In genomic region chr4:145186719-145187118, GRCh38 we compare ENCODE assay signal across 13 cellular contexts. TPM values are rescaled to one million over a fixed set of nuclear protein-coding genes. Genes with fewer than 3 reads are reported as not detected.
DNase-seq lines count a peak whose midpoint lies in the region; ATAC-seq and TF ChIP-seq lines count a peak whose summit lies in the region.
"Had no signal": no experiment of that assay in that cellular context is flagged by ENCODE, and none has a peak within 500 bp of the region (broad histone marks: within the 10 kb centered on the region; RNA-seq: fewer than 3 reads in every experiment).

No MANE protein-coding gene starts in this region.

- H3K79me2 ChIP-seq in GM23338 (replicated peaks; ENCODE audit: insufficient read depth): no peaks in the 10 kb centered on the region

- ATAC-seq in GM18907 (IDR thresholded peaks at IDR 0.05; ENCODE audit: unreplicated experiment) (peak; percentile 92), GM23338 (no peak), HG03378 (IDR thresholded peaks at IDR 0.05; ENCODE audit: unreplicated experiment) (peak; percentile 95), left lung (peak; percentile 25)

- no peaks in the 10 kb centered on the region for H3K36me3 Mint-ChIP-seq in GM23338 (ENCODE audit: low read depth)
- H3K36me3 Mint-ChIP-seq in CD8-positive, alpha-beta memory T cell: no peaks in the 10 kb centered on the region

- TF ChIP-seq POLR2A in stomach (IDR thresholded peaks at IDR 0.05): no peak

- CTCF ChIA-PET in CD8-positive, alpha-beta memory T cell (lab: Charles Lee): no interaction called here

- no peaks in the 10 kb centered on the region for H3K36me3 ChIP-seq in GM23338 (ENCODE audit: insufficient read depth)
- H3K36me3 ChIP-seq in left lung: no peaks in the 10 kb centered on the region
- no peaks in the 10 kb centered on the region for H3K36me3 ChIP-seq in stomach
- H3K36me3 ChIP-seq in CD8-positive, alpha-beta memory T cell (ENCODE audit: insufficient read depth, low read length): no peaks in the 10 kb centered on the region

- no peaks in the 10 kb centered on the region for H3K27me3 ChIP-seq in GM23338 (ENCODE audit: insufficient read depth)
- no peaks in the 10 kb centered on the region for H3K27me3 ChIP-seq in left lung
- H3K27me3 ChIP-seq in stomach: no peaks in the 10 kb centered on the region
- no peaks in the 10 kb centered on the region for H3K27me3 ChIP-seq in CD8-positive, alpha-beta memory T cell (ENCODE audit: insufficient read depth, low read length, poor library complexity, severe bottlenecking)

- no peaks in the 10 kb centered on the region for H3K4me1 ChIP-seq in GM23338 (ENCODE audit: insufficient read depth)
- H3K4me1 ChIP-seq in left lung: no peaks in the 10 kb centered on the region
- no peaks in the 10 kb centered on the region for H3K4me1 ChIP-seq in stomach
- no peaks in the 10 kb centered on the region for H3K4me1 ChIP-seq in CD8-positive, alpha-beta memory T cell (ENCODE audit: insufficient read depth, low read length)

- H3K9me3 ChIP-seq in left lung (no peaks in the 10 kb centered on the region), stomach (no peaks in the 10 kb centered on the region)
- H3K9me3 ChIP-seq in CD8-positive, alpha-beta memory T cell (ENCODE audit: low read length): no peaks in the 10 kb centered on the region

- DNase-seq in GM23338 (ENCODE audit: low spot score) (no peak), left lung (no peak), stomach (no peak), DMS53 (lab: John Stamatoyannopoulos, UW) (no peak), hypothalamus (lab: John Stamatoyannopoulos, UW) (no peak)
- DNase-seq in CD8-positive, alpha-beta memory T cell: no peak
- DNase-seq: activated CD4-positive, alpha-beta T cell treated with anti-CD3 and anti-CD28 coated beads, Interleukin-2, amount 50 U/mL, for 4 hours; Calu3; H7; NCI-H1092 had no signal

- H3K4me3 ChIP-seq in GM23338: no peak overlapping the region
- H3K4me3 ChIP-seq in left lung: no peak overlapping the region
- H3K4me3 ChIP-seq in stomach: no peak overlapping the region
- no peak overlapping the region for H3K4me3 ChIP-seq in CD8-positive, alpha-beta memory T cell (ENCODE audit: low read length)

- H4K20me1 ChIP-seq in GM23338 (replicated peaks; ENCODE audit: insufficient read depth): no peaks in the 10 kb centered on the region

- no peaks in the 10 kb centered on the region for H3K9me2 ChIP-seq in GM23338 (ENCODE audit: insufficient read depth)

- no peak overlapping the region for H3K4me3 Mint-ChIP-seq in GM23338
- peak overlapping the region in 1 of 7 donors; percentile 4 for H3K4me3 Mint-ChIP-seq in CD8-positive, alpha-beta memory T cell

- no peak overlapping the region for H3K4me2 ChIP-seq in GM23338

- H3F3A ChIP-seq in GM23338 (replicated peaks; ENCODE audit: low read depth): no peaks in the 10 kb centered on the region

- H3K4me1 Mint-ChIP-seq in GM23338: no peaks in the 10 kb centered on the region
- H3K4me1 Mint-ChIP-seq in CD8-positive, alpha-beta memory T cell: peaks cover 0 to 5% (median 3%) of the 10 kb centered on the region in 3 donors

- WGBS in stomach, 5 donors: 73 to 88% (median 76%) methylated on average over 3 of the region's 3 CpGs

- H3K27ac ChIP-seq in GM23338 (ENCODE audit: low read depth): no peak overlapping the region
- no peak overlapping the region for H3K27ac ChIP-seq in left lung
- H3K27ac ChIP-seq in stomach: no peak overlapping the region
- H3K27ac ChIP-seq in CD8-positive, alpha-beta memory T cell (ENCODE audit: low read depth, low read length): no peak overlapping the region
- H3K27ac ChIP-seq: epithelial cell of prostate had no signal

- peak overlapping the region; percentile 28; the same call in 1 of the 2 replicates for H2AFZ ChIP-seq in GM23338

- intact Hi-C loops in left lung (cut with DNase I): no loop called here
- intact Hi-C loops in stomach (cut with DNase I; ENCODE audit: low total_unique reads): no loop called here

- no peak overlapping the region for H3K27ac Mint-ChIP-seq in GM23338
- H3K27ac Mint-ChIP-seq in CD8-positive, alpha-beta memory T cell: no peak overlapping the region

- TF ChIP-seq EP300 in stomach (IDR thresholded peaks at IDR 0.05): no peak

- peaks cover 5% of the 10 kb centered on the region for H3K27me3 Mint-ChIP-seq in GM23338 (ENCODE audit: insufficient read depth, low read depth, poor library complexity)
- no peaks in the 10 kb centered on the region for H3K27me3 Mint-ChIP-seq in CD8-positive, alpha-beta memory T cell

- TF ChIP-seq CTCF in GM23338 (conservative IDR thresholded peaks at IDR 0.05; ENCODE audit: low read depth in 2 of 2) (no peak), left lung (IDR thresholded peaks at IDR 0.05) (no peak), stomach (IDR thresholded peaks at IDR 0.05) (no peak)

- POLR2A ChIA-PET in CD8-positive, alpha-beta memory T cell (lab: Charles Lee): no interaction called here

- no peaks in the 10 kb centered on the region for H3K9me3 Mint-ChIP-seq in GM23338
- H3K9me3 Mint-ChIP-seq in CD8-positive, alpha-beta memory T cell: no peaks in the 10 kb centered on the region

TF ChIP-seq in GM23338, 12 proteins besides CTCF, POLR2A, EP300 and RAD21 (continues in another document):
- TF ChIP-seq EZH2phosphoT487 (IDR thresholded peaks at IDR 0.05; ENCODE audit: unreplicated experiment): no peak
- no peak for TF ChIP-seq EZH2 (IDR thresholded peaks at IDR 0.05; ENCODE audit: low read depth, unreplicated experiment)
- no peak for TF ChIP-seq ETS1 (IDR thresholded peaks at IDR 0.05)
- TF ChIP-seq POLR2AphosphoS5 (IDR thresholded peaks at IDR 0.05; ENCODE audit: low read depth): no peak
- TF ChIP-seq REST (IDR thresholded peaks at IDR 0.05; ENCODE audit: unreplicated experiment): no peak
- no peak for TF ChIP-seq NANOG (IDR thresholded peaks at IDR 0.05; ENCODE audit: borderline replicate concordance)
- no peak for TF ChIP-seq CREB1 (CRISPR knock-in tag; IDR thresholded peaks at IDR 0.05; ENCODE audit: low read depth)
- TF ChIP-seq STAT1 (IDR thresholded peaks at IDR 0.05; ENCODE audit: unreplicated experiment): no peak
- no peak for TF ChIP-seq JUNB (IDR thresholded peaks at IDR 0.05; ENCODE audit: unreplicated experiment)

RNA-seq across cellular contexts. Expression of gene OTUD4, which starts 6.3 kb away (rescaled TPM):
- 42.2 and 53.2 TPM in 2 replicates for total RNA-seq in GM23338 (2014; rRNA removed; shearing (Covaris generic))
- polyA plus RNA-seq in GM23338 (2016; fragmentation: Nextera tagmentation; extraction: Ambion mirVana) (15.5 and 17.9 TPM in 2 replicates), stomach (1 to 10 TPM; 5.2 to 7.3 (median 5.2) TPM)
- total RNA-seq in left lung (10 to 100 TPM; 33.9 to 42.7 TPM), stomach (10 to 100 TPM in 4 of 5 donors, 1 to 10 TPM in 1; 6.4 to 53.8 (median 39.7) TPM)
- 10 to 100 TPM; 68.0 to 68.1 TPM for total RNA-seq in CD8-positive, alpha-beta memory T cell
- polyA plus RNA-seq in CD8-positive, alpha-beta memory T cell: 17.4 TPM
